Comparison of ENCODE assay signal across 21 cellular contexts in genomic region chr4:137394000-137394399, GRCh38.
DNase-seq lines count a peak whose midpoint lies in the region; ATAC-seq and TF ChIP-seq lines count a peak whose summit lies in the region.
"Had no signal": no experiment of that assay in that cellular context is flagged by ENCODE, and none has a peak within 500 bp of the region (broad histone marks: within the 10 kb centered on the region; RNA-seq: fewer than 3 reads in every experiment).

No MANE protein-coding gene starts in this region.

- no peaks in the 10 kb centered on the region for H3K9me3 ChIP-seq in tibial artery
- H3K9me3 ChIP-seq: gastroesophageal sphincter had no signal

- no peaks in the 10 kb centered on the region for H3K36me3 ChIP-seq in tibial artery
- H3K36me3 ChIP-seq: gastroesophageal sphincter had no signal

- H3K4me3 ChIP-seq in tibial artery = no peak overlapping the region
- H3K4me3 ChIP-seq: gastroesophageal sphincter had no signal

- intact Hi-C loops in left ventricle myocardium superior (cut with micrococcal nuclease) = no loop called here
- intact Hi-C loops in cardiac septum (cut with DNase I) = loop anchor here (5.0 kb wide), 1 partner anchor 308 kb away; no protein-coding TSS in a partner anchor
- intact Hi-C loops in tibial artery (cut with DNase I; ENCODE audit: low total_unique reads) = no loop called here

- H3K27ac ChIP-seq in tibial artery = no peak overlapping the region
- H3K27ac ChIP-seq: gastroesophageal sphincter had no signal

- DNase-seq in left ventricle myocardium superior (no peak), cardiac septum (ENCODE audit: low spot score) (no peak), RPMI7951 (ENCODE audit: low read depth) (peak; percentile 55), fibroblast of peridontal ligament (ENCODE audit: extremely low read depth) (peak; percentile 88), smooth muscle cell of the brain vasculature (ENCODE audit: low read depth, low spot score) (peak; percentile 47), GM19240 (ENCODE audit: insufficient read length, low spot score) (no peak), tibial artery (no peak)
- DNase-seq: activated CD8-positive, alpha-beta memory T cell treated with anti-CD3 and anti-CD28 coated beads, Interleukin-2, amount 10 ng/mL, durations not matched to agents 7 days and 5 days; activated effector memory CD4-positive, alpha-beta T cell treated with Interleukin-2 at 50 U/mL for 16 hours; CD4-positive, alpha-beta T cell; DMS79; endodermal cell; Kasumi-1; NCI-H1417 treated with DMSO at 0.1 percent for 48 hours; NCI-H524 treated with DMSO at 0.1 percent for 48 hours; OCI-M1; stimulated activated CD4-positive, alpha-beta T cell treated with anti-CD3 and anti-CD28 coated beads, Interleukin-2, amount 100 ng/mL, for 48 hours; T1000 had no signal

- TF ChIP-seq CTCF in tibial artery (IDR thresholded peaks at IDR 0.05) = no peak

- H3K4me1 ChIP-seq in tibial artery = peaks cover 0 to 32% (median 2%) of the 10 kb centered on the region in 4 donors

- ATAC-seq in left ventricle myocardium superior (peak; percentile 52), GM19467 (IDR thresholded peaks at IDR 0.05; ENCODE audit: unreplicated experiment) (no peak)
- ATAC-seq: activated CD8-positive, alpha-beta memory T cell treated with anti-CD3 and anti-CD28 coated beads, Interleukin-2, amount 10 ng/mL, durations not matched to agents 7 days and 5 days; gastroesophageal sphincter; left lobe of liver had no signal

- H3K27me3 ChIP-seq in tibial artery = no peaks in the 10 kb centered on the region
- H3K27me3 ChIP-seq: gastroesophageal sphincter had no signal

Comparison
In these comparisons a context has a peak if more than half of its experiments do, and no peak if none do; other contexts are left out.
1. DNase-seq: peak in RPMI7951 (single experiment), fibroblast of peridontal ligament (single experiment) and smooth muscle cell of the brain vasculature (single experiment); none in left ventricle myocardium superior (single experiment), cardiac septum (single experiment), GM19240 (single experiment) and tibial artery (0 of 2).